Comparison of ENCODE assay signal across 8 cellular contexts in the genomic region with DNA sequence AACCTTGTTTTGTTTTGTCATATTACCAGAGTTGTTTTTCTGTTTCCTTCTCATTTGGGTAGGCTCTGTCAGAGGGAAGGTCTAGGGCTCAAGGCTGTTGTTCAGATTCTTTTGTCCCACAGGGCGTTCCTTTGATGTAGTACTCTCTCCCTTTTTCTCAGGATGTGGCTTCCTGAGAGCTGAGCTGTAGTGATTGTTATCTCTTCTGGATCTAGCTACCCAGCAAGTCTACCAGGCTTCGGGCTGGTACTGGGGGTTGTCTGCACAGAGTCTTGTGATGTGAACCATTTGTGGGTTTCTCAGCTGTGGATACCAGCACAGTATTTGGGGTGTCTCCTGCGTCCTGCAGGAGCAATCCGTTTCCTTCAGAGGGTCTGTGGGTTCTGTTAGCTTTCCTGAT.
A peak's percentile ranks its signal among the peaks of the same experiment; 100 is the strongest.
DNase-seq lines count a peak whose midpoint lies in the region; ATAC-seq, FAIRE-seq and TF ChIP-seq lines count a peak whose summit lies in the region.
"Not testable (repeated sequence)": the region's sequence is repeated elsewhere in the genome, so short reads cannot be mapped to it uniquely, and the experiment has no call there.

No MANE protein-coding gene starts in this region.

- H3K9me3 ChIP-seq in SK-N-SH; K562 (replicated peaks; ENCODE audit: control insufficient read depth, insufficient read depth, low read depth, low read length): not testable (repeated sequence)

- H3K4me3 ChIP-seq in SK-N-SH (ENCODE audit: low read depth in 2 of 2, low read length in 1 of 2); K562; fibroblast of villous mesenchyme (ENCODE audit: low read depth, low read length): not testable (repeated sequence)

- peak overlapping the region; percentile 45; the same call in 1 of the 2 replicates for H2AFZ ChIP-seq in SK-N-SH (ENCODE audit: low read depth)
- not testable (repeated sequence) for H2AFZ ChIP-seq in K562 (ENCODE audit: low read depth, low read length)

- in situ Hi-C loops in K562 (cut with MboI), result not testable (repeated sequence)

- CTCF ChIA-PET in SK-N-SH (lab: Yijun Ruan, JAX); K562 (lab: Yijun Ruan, JAX; ENCODE audit: low intra/inter-chr PET ratio): not testable (repeated sequence)

- H3K9me1 ChIP-seq in K562 (ENCODE audit: control insufficient read depth, insufficient read depth, low read length), result not testable (repeated sequence)

- DNase-seq in CMK (ENCODE audit: low read depth), result peak; percentile 20
- DNase-seq in ELF-1 (ENCODE audit: low read depth, low spot score), result peak; percentile 68
- DNase-seq in HFFc6, result peak; percentile 42
- peak; percentile 17 for DNase-seq in NCI-H226
- DNase-seq in SK-N-SH; K562 (ENCODE audit: extremely low read depth in 1 of 4, low spot score in 3 of 4); progenitor cell of endocrine pancreas (ENCODE audit: low spot score, unreplicated experiment): not testable (repeated sequence)
- peak; percentile 29 for DNase-seq in fibroblast of villous mesenchyme (ENCODE audit: low read depth)

- H3K27me3 ChIP-seq in SK-N-SH (ENCODE audit: insufficient read depth); K562 (ENCODE audit: control insufficient read depth in 2 of 2, insufficient read depth in 2 of 2, low read length in 2 of 2): not testable (repeated sequence)

- H3K27ac ChIP-seq in SK-N-SH (ENCODE audit: low read depth in 2 of 2, low read length in 1 of 2), result peak overlapping the region in 1 of 2 experiments; percentile 50; a peak in 2 of 4 replicates
- H3K27ac ChIP-seq in K562 (ENCODE audit: extremely low read depth, low read depth, low read length), result not testable (repeated sequence)

- not testable (repeated sequence) for TF ChIP-seq RAD21 in SK-N-SH (IDR thresholded peaks at IDR 0.05; ENCODE audit: low read length); K562 (CRISPR knock-in tag; conservative IDR thresholded peaks at IDR 0.05 in 1 of 2, IDR thresholded peaks at IDR 0.05 in 1 of 2)

- peak overlapping the region; percentile 48; the same call in 1 of the 2 replicates for H3K4me2 ChIP-seq in SK-N-SH
- not testable (repeated sequence) for H3K4me2 ChIP-seq in K562 (ENCODE audit: insufficient read depth, low read length)

- WGBS in SK-N-SH (ENCODE audit: low lambda C conversion rate), result 56% methylated on average over 4 of the region's 4 CpGs
- 24% methylated on average over 4 of the region's 4 CpGs for WGBS in K562 (ENCODE audit: insufficient coverage, low coverage, missing lambda C conversion rate)

- peak overlapping the region; percentile 10; the same call in 1 of the 2 replicates for H3K4me3 Mint-ChIP-seq in HFFc6
- not testable (repeated sequence) for H3K4me3 Mint-ChIP-seq in progenitor cell of endocrine pancreas (ENCODE audit: low read depth)

- H3K27me3 Mint-ChIP-seq in HFFc6 (ENCODE audit: insufficient read depth); progenitor cell of endocrine pancreas: not testable (repeated sequence)

- H3K9me3 Mint-ChIP-seq in HFFc6, result not testable (repeated sequence)
- H3K9me3 Mint-ChIP-seq in progenitor cell of endocrine pancreas (ENCODE audit: low read depth), result peaks cover 21% of the 10 kb centered on the region

- not testable (repeated sequence) for FAIRE-seq in K562 (lab: Jason Lieb, UNC)

- not testable (repeated sequence) for H3K36me3 ChIP-seq in SK-N-SH (replicated peaks in 1 of 2; ENCODE audit: control insufficient read depth in 1 of 2, insufficient read depth in 2 of 2, low read length in 1 of 2); K562 (ENCODE audit: control insufficient read depth, insufficient read depth, low read length)

- H3K27ac Mint-ChIP-seq in HFFc6, result peak overlapping the region; percentile 25; the same call in 1 of the 2 replicates
- peak overlapping the region; percentile 46 for H3K27ac Mint-ChIP-seq in progenitor cell of endocrine pancreas

- not testable (repeated sequence) for BruUV-seq in K562 (replicated peaks; lab: Mats Ljungman, UMichigan)

- peaks cover 0 to 16% of the 10 kb centered on the region in 2 experiments; a peak in 3 of 4 replicates for H3K4me1 ChIP-seq in SK-N-SH (ENCODE audit: control insufficient read depth in 1 of 2, insufficient read depth in 2 of 2, low read depth in 1 of 2, low read length in 1 of 2)
- H3K4me1 ChIP-seq in K562 (replicated peaks in 1 of 2; ENCODE audit: control insufficient read depth in 2 of 2, insufficient read depth in 2 of 2, low read length in 2 of 2), result not testable (repeated sequence)

- not testable (repeated sequence) for H3K9ac ChIP-seq in SK-N-SH; K562 (ENCODE audit: insufficient read depth in 1 of 2, low read depth in 2 of 2, low read length in 2 of 2)

- peak in 1 of 2 experiments; percentile 44; a peak in 1 of 4 replicates for TF ChIP-seq EP300 in SK-N-SH (IDR thresholded peaks at IDR 0.05; ENCODE audit: borderline replicate concordance in 1 of 2, low read depth in 1 of 2, low read length in 1 of 2)
- TF ChIP-seq EP300 in K562 (IDR thresholded peaks at IDR 0.05; ENCODE audit: low read length), result not testable (repeated sequence)

- POLR2A ChIA-PET in SK-N-SH (lab: Yijun Ruan, JAX), result not testable (repeated sequence)
- POLR2A ChIA-PET in K562 (lab: Yijun Ruan, JAX), result interaction anchor here (0.6 to 2.6 kb wide), 3 partner anchors 9 to 11 kb away, joined by 6 to 10 read pairs (median 7); no protein-coding TSS in a partner anchor

- not testable (repeated sequence) for H3K79me2 ChIP-seq in SK-N-SH (ENCODE audit: insufficient read depth); K562 (ENCODE audit: control insufficient read depth, insufficient read depth, low read length)

- H4K20me1 ChIP-seq in SK-N-SH (ENCODE audit: insufficient read depth); K562 (replicated peaks; ENCODE audit: control insufficient read depth, insufficient read depth, low read length): not testable (repeated sequence)

- H3K36me3 Mint-ChIP-seq in HFFc6 (ENCODE audit: low read depth); progenitor cell of endocrine pancreas (ENCODE audit: insufficient read depth): not testable (repeated sequence)

- H3K9me2 ChIP-seq in SK-N-SH, result not testable (repeated sequence)

- TF ChIP-seq CTCF in HFFc6 (IDR thresholded peaks at IDR 0.05); SK-N-SH (IDR thresholded peaks at IDR 0.05); K562 (IDR thresholded peaks at IDR 0.05 in 2 of 3, conservative IDR thresholded peaks at IDR 0.05 in 1 of 3; ENCODE audit: insufficient read depth in 2 of 3, low read depth in 1 of 3, low read length in 3 of 3); fibroblast of villous mesenchyme (IDR thresholded peaks at IDR 0.05; ENCODE audit: insufficient read depth, low read depth, low read length); progenitor cell of endocrine pancreas (IDR thresholded peaks at IDR 0.05; ENCODE audit: unreplicated experiment): not testable (repeated sequence)

- TF ChIP-seq POLR2A in K562 (conservative IDR thresholded peaks at IDR 0.05), result not testable (repeated sequence)

- H3F3A ChIP-seq in SK-N-SH (replicated peaks; ENCODE audit: insufficient read depth), result not testable (repeated sequence)

- not testable (repeated sequence) for ATAC-seq in K562

- intact Hi-C loops in K562 (cut with micrococcal nuclease), result not testable (repeated sequence)

- H3K4me1 Mint-ChIP-seq in HFFc6 (ENCODE audit: low read depth), result peaks cover 36% of the 10 kb centered on the region
- not testable (repeated sequence) for H3K4me1 Mint-ChIP-seq in progenitor cell of endocrine pancreas (ENCODE audit: low read depth)

TF ChIP-seq in SK-N-SH, 30 proteins besides CTCF, POLR2A, EP300 and RAD21:
- TF ChIP-seq NFIC (IDR thresholded peaks at IDR 0.05; ENCODE audit: borderline replicate concordance) (peak; percentile 33; the same call in 1 of the 2 replicates), JUND (IDR thresholded peaks at IDR 0.05) (peak; percentile 63), TCF12 (IDR thresholded peaks at IDR 0.05) (peak; percentile 70), FOSL2 (IDR thresholded peaks at IDR 0.05; ENCODE audit: borderline replicate concordance, low read depth) (peak; percentile 12; the same call in 1 of the 2 replicates)
- TF ChIP-seq, protein P1, sequence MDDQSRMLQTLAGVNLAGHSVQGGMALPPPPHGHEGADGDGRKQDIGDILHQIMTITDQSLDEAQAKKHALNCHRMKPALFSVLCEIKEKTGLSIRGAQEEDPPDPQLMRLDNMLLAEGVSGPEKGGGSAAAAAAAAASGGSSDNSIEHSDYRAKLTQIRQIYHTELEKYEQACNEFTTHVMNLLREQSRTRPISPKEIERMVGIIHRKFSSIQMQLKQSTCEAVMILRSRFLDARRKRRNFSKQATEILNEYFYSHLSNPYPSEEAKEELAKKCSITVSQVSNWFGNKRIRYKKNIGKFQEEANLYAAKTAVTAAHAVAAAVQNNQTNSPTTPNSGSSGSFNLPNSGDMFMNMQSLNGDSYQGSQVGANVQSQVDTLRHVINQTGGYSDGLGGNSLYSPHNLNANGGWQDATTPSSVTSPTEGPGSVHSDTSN (IDR thresholded peaks at IDR 0.05), result peak; percentile 34

TF ChIP-seq in K562, 482 proteins besides CTCF, POLR2A, EP300 and RAD21:
- TF ChIP-seq ZNF175 (CRISPR knock-in tag; IDR thresholded peaks at IDR 0.05; ENCODE audit: low read depth), result peak; percentile 46; the same call in 1 of the 2 replicates
TF ChIP-seq in K562: peak in this region for 1; not testable (repeated sequence) for 481.
